Comparison of ENCODE assay signal across 17 cellular contexts in the genomic region with DNA sequence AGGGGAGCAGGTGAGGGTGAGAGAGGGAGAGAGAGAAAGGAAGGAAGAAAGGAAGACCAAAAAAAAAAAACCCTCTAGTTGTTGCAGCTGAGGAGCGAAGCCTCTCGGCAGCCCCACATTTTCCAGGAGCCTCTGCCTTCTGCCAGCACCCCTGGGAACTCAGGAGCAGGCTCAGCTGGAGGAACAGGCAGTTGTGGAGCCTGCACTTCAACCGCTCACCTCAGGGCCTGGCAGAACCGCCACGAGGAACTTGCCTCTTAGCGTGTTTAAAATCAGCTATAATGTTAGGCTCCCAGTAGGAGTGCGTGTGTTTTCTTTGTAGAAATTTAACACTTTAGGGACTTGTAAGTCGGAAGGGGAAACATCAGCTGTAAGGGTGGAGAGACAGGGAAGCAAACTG.
"Had no signal": no experiment of that assay in that cellular context is flagged by ENCODE, and none has a peak within 500 bp of the region (broad histone marks: within the 10 kb centered on the region; RNA-seq: fewer than 3 reads in every experiment).

No MANE protein-coding gene starts in this region.

- H3K9me3 ChIP-seq: gastrocnemius medialis, pancreas, stomach had no signal

- H3K4me1 Mint-ChIP-seq: activated naive CD8-positive, alpha-beta T cell treated with anti-CD3 and anti-CD28 coated beads for 36 hours had no signal

- H3K4me3 Mint-ChIP-seq: activated naive CD8-positive, alpha-beta T cell treated with anti-CD3 and anti-CD28 coated beads for 36 hours had no signal

- ATAC-seq: gastrocnemius medialis, left ventricle myocardium superior, pancreas had no signal

- H3K27ac ChIP-seq: cardiac muscle cell, coronary artery, epithelial cell of prostate, gastrocnemius medialis, pancreas, stomach had no signal

- H3K4me1 ChIP-seq: gastrocnemius medialis, pancreas, stomach had no signal

- H3K27me3 Mint-ChIP-seq: activated naive CD8-positive, alpha-beta T cell treated with anti-CD3 and anti-CD28 coated beads for 36 hours had no signal

- H3K27ac Mint-ChIP-seq: activated naive CD8-positive, alpha-beta T cell treated with anti-CD3 and anti-CD28 coated beads for 36 hours had no signal

- H3K9me3 Mint-ChIP-seq: activated naive CD8-positive, alpha-beta T cell treated with anti-CD3 and anti-CD28 coated beads for 36 hours had no signal

- H3K4me3 ChIP-seq: cardiac muscle cell, coronary artery, gastrocnemius medialis, pancreas, stomach had no signal

- DNase-seq: activated CD4-positive, alpha-beta T cell treated with anti-CD3 and anti-CD28 coated beads, Interleukin-2, amount 50 U/mL, for 1 hour; activated effector memory CD4-positive, alpha-beta T cell treated with anti-CD3 and anti-CD28 coated beads, Interleukin-2, amount 50 U/mL, for 16 hours; activated naive CD8-positive, alpha-beta T cell treated with anti-CD3 and anti-CD28 coated beads for 36 hours; activated T-cell treated with anti-CD3 and anti-CD28 coated beads, Interleukin-2, amount 50 U/mL, for 1 hour; aorta; effector memory CD4-positive, alpha-beta T cell; gastrocnemius medialis; kidney; left ventricle myocardium superior; mesendoderm; pancreas; stimulated activated CD4-positive, alpha-beta T cell treated with anti-CD3 and anti-CD28 coated beads, Interleukin-15, amount 100 ng/mL, for 24 hours; stimulated activated CD4-positive, alpha-beta T cell treated with anti-CD3 and anti-CD28 coated beads, Interleukin-4, amount 100 ng/mL, for 24 hours; stomach had no signal

- H3K36me3 ChIP-seq: cardiac muscle cell, gastrocnemius medialis had no signal

- H3K27me3 ChIP-seq: cardiac muscle cell, gastrocnemius medialis, pancreas, stomach had no signal
